Comparison of ENCODE assay signal across 13 cellular contexts in the genomic region with DNA sequence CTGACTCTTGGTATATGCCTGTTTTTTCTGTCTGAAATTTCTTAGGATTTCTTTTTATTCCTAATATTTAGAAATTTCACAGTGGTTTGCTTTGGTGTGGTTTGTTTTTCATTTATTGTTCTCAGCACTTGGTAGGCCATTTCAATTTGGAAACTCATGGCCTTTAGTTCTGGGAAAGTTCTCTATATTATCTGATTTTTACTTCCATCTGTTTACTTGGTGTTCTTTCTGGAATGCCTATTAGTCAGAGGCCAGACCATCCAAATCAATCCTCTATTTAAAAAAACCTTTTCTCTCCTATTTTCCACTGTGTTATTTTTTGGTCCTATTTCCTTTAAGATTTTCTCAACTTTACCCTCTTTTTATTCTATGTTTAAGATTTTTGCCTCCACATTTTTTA.
DNase-seq lines count a peak whose midpoint lies in the region; ATAC-seq and TF ChIP-seq lines count a peak whose summit lies in the region.
"Had no signal": no experiment of that assay in that cellular context is flagged by ENCODE, and none has a peak within 500 bp of the region (broad histone marks: within the 10 kb centered on the region; RNA-seq: fewer than 3 reads in every experiment).

No MANE protein-coding gene starts in this region.

- no peak overlapping the region for H3K4me2 ChIP-seq in GM23248 (ENCODE audit: unreplicated experiment)
- H3K4me2 ChIP-seq: A549; BLaER1 treated with 17β-estradiol and CSF1 and Interleukin-3, amounts not matched to agents 10 nM and 100 nM had no signal

- intact Hi-C loops in right lobe of liver (cut with DNase I) (no loop called here), sciatic nerve (cut with DNase I) (no loop called here), esophagus muscularis mucosa (cut with DNase I) (no loop called here)

- H3K9me3 ChIP-seq in GM23248 (ENCODE audit: low read depth) = no peaks in the 10 kb centered on the region
- H3K9me3 ChIP-seq in right lobe of liver = peaks cover 0 to 3% (median 0%) of the 10 kb centered on the region in 4 donors
- H3K9me3 ChIP-seq in esophagus muscularis mucosa = peaks cover 0 to 10% (median 4%) of the 10 kb centered on the region in 4 donors
- H3K9me3 ChIP-seq: A549 had no signal

- H3K4me1 ChIP-seq in GM23248 (ENCODE audit: insufficient read depth) (peaks cover 3% of the 10 kb centered on the region; the same call in 1 of the 2 replicates), right lobe of liver (peaks cover 0 to 6% (median 0%) of the 10 kb centered on the region in 4 donors), esophagus muscularis mucosa (no peaks in the 10 kb centered on the region)
- H3K4me1 ChIP-seq: A549 had no signal

- no peaks in the 10 kb centered on the region for H3K27me3 ChIP-seq in GM23248 (replicated peaks; ENCODE audit: insufficient read depth)
- H3K27me3 ChIP-seq in right lobe of liver = no peaks in the 10 kb centered on the region
- H3K27me3 ChIP-seq in esophagus muscularis mucosa = no peaks in the 10 kb centered on the region
- H3K27me3 ChIP-seq: BLaER1 treated with 17β-estradiol and CSF1 and Interleukin-3, amounts not matched to agents 10 nM and 100 nM had no signal

- TF ChIP-seq CTCF in cardiac fibroblast (IDR thresholded peaks at IDR 0.05; ENCODE audit: low read depth, low read length) (no peak), right lobe of liver (IDR thresholded peaks at IDR 0.05) (no peak), esophagus muscularis mucosa (IDR thresholded peaks at IDR 0.05) (no peak)

- no peaks in the 10 kb centered on the region for H3K79me2 ChIP-seq in GM23248 (ENCODE audit: insufficient read depth)

- H3K4me3 ChIP-seq in GM23248 = no peak overlapping the region
- no peak overlapping the region for H3K4me3 ChIP-seq in cardiac fibroblast (replicated peaks in 1 of 2; ENCODE audit: low read depth in 2 of 2, low read length in 2 of 2)
- H3K4me3 ChIP-seq in right lobe of liver = no peak overlapping the region
- no peak overlapping the region for H3K4me3 ChIP-seq in esophagus muscularis mucosa
- H3K4me3 ChIP-seq: A549; BLaER1 treated with 17β-estradiol and CSF1 and Interleukin-3, amounts not matched to agents 10 nM and 100 nM had no signal

- 0 out of 2 replicates have a peak overlapping the region, but pooled peaks have one; percentile 16 for H2AFZ ChIP-seq in GM23248

- TF ChIP-seq POLR2A in right lobe of liver (IDR thresholded peaks at IDR 0.05) (no peak), esophagus muscularis mucosa (IDR thresholded peaks at IDR 0.05; ENCODE audit: low read depth) (no peak)

- H3K27ac ChIP-seq in GM23248 = no peak overlapping the region
- H3K27ac ChIP-seq in right lobe of liver = peak overlapping the region in 1 of 3 donors; percentile 29
- H3K27ac ChIP-seq in caudate nucleus (ENCODE audit: low read depth, low read length) = no peak overlapping the region
- H3K27ac ChIP-seq in esophagus muscularis mucosa (replicated peaks in 1 of 4) = no peak overlapping the region
- H3K27ac ChIP-seq: A549; BLaER1 treated with 17β-estradiol and CSF1 and Interleukin-3, amounts not matched to agents 10 nM and 100 nM had no signal

- no peak overlapping the region for H3K9ac ChIP-seq in GM23248
- H3K9ac ChIP-seq: BLaER1 treated with 17β-estradiol and CSF1 and Interleukin-3, amounts not matched to agents 10 nM and 100 nM had no signal

- H3F3A ChIP-seq in GM23248 (ENCODE audit: insufficient read depth) = no peaks in the 10 kb centered on the region

- H3K9me2 ChIP-seq in GM23248 (ENCODE audit: insufficient read depth) = no peaks in the 10 kb centered on the region

- DNase-seq in GM23248 = peak; percentile 27
- DNase-seq in cardiac fibroblast (ENCODE audit: low read depth in 2 of 2) = peak; percentile 11 to 39
- no peak for DNase-seq in right lobe of liver
- no peak for DNase-seq in caudate nucleus (lab: John Stamatoyannopoulos, UW)
- no peak for DNase-seq in sciatic nerve (ENCODE audit: low spot score)
- no peak for DNase-seq in esophagus muscularis mucosa (ENCODE audit: extremely low spot score)
- DNase-seq: Calu3; CD4-positive, CD25-positive, alpha-beta regulatory T cell; DMS 273 treated with DMSO at 0.1 percent for 48 hours; GOT3; H9 had no signal

- H4K20me1 ChIP-seq in GM23248 (ENCODE audit: insufficient read depth) = no peaks in the 10 kb centered on the region
- H4K20me1 ChIP-seq: BLaER1 treated with 17β-estradiol and CSF1 and Interleukin-3, amounts not matched to agents 10 nM and 100 nM had no signal

- TF ChIP-seq EP300 in esophagus muscularis mucosa (IDR thresholded peaks at IDR 0.05) = no peak

- no peaks in the 10 kb centered on the region for H3K36me3 ChIP-seq in GM23248 (ENCODE audit: low read depth)
- H3K36me3 ChIP-seq in right lobe of liver = no peaks in the 10 kb centered on the region
- no peaks in the 10 kb centered on the region for H3K36me3 ChIP-seq in esophagus muscularis mucosa

- peak in 3 of 4 donors; percentile 53 to 91 (median 73) for ATAC-seq in right lobe of liver
- ATAC-seq in sciatic nerve = no peak
- ATAC-seq: A549 had no signal

- in situ Hi-C loops in GM23248 (cut with MboI) = no loop called here

Comparison
In these comparisons a context has a peak if more than half of its experiments do, and no peak if none do; other contexts are left out.
1. DNase-seq: peak in GM23248 (single experiment) and cardiac fibroblast (2 of 2); none in right lobe of liver (0 of 3), caudate nucleus (0 of 61), sciatic nerve (single experiment) and esophagus muscularis mucosa (single experiment).